ENCODE assay signal across 10 cellular contexts in the genomic region with DNA sequence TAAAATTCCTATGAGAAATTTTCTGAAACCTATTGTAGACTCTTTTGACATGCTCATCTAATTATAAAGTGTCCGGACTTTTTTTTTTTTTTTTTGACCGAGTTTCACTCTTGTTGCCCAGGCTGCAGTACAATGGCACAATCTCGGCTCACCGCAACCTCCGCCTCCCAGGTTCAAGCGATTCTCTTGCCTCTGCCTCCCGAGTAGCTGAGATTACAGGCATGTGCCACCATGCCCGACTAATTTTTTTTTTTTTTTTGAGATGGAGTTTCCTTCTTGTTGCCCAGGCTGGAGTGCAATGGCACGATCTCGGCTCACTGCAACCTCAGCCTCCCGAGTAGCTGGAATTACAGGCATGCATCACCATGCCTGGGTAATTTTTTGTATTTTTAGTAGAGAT. TPM values are rescaled to one million over a fixed set of nuclear protein-coding genes. Genes with fewer than 3 reads are reported as not detected.
DNase-seq lines count a peak whose midpoint lies in the region; ATAC-seq and TF ChIP-seq lines count a peak whose summit lies in the region.
"Not testable (repeated sequence)": the region's sequence is repeated elsewhere in the genome, so short reads cannot be mapped to it uniquely, and the experiment has no call there.
"Had no signal": no experiment of that assay in that cellular context is flagged by ENCODE, and none has a peak within 500 bp of the region (broad histone marks: within the 10 kb centered on the region; RNA-seq: fewer than 3 reads in every experiment).

No MANE protein-coding gene starts in this region.

- DNase-seq in H9; RWPE1 (ENCODE audit: low spot score); activated CD4-positive, alpha-beta memory T cell treated with anti-CD3 and anti-CD28 coated beads for 36 hours; effector memory CD8-positive, alpha-beta T cell; lower lobe of right lung; neural crest cell (ENCODE audit: low read depth, low spot score); thyroid gland: not testable (repeated sequence)

- not testable (repeated sequence) for H2AFZ ChIP-seq in H9 (ENCODE audit: low read length)

- not testable (repeated sequence) for H3K9me3 Mint-ChIP-seq in H9; activated CD4-positive, alpha-beta memory T cell treated with anti-CD3 and anti-CD28 coated beads for 36 hours; effector memory CD8-positive, alpha-beta T cell; neural crest cell

- H3K4ac ChIP-seq in H9 (ENCODE audit: low read depth, low read length) = not testable (repeated sequence)

- intact Hi-C loops in activated CD4-positive, alpha-beta memory T cell treated with anti-CD3 and anti-CD28 coated beads for 36 hours (cut with micrococcal nuclease); lower lobe of right lung (cut with DNase I): not testable (repeated sequence)
- intact Hi-C loops in thyroid gland (cut with DNase I) = loop anchor here (10.0 kb wide), 1 partner anchor 49 kb away; no protein-coding TSS in a partner anchor

- H3K4me1 ChIP-seq in BLaER1 (peaks cover 72% of the 10 kb centered on the region), lower lobe of right lung (peaks cover 96% of the 10 kb centered on the region), thyroid gland (peaks cover 55 to 70% of the 10 kb centered on the region in 2 donors)
- not testable (repeated sequence) for H3K4me1 ChIP-seq in H9 (ENCODE audit: insufficient read depth, low read length)

- H3K4me3 ChIP-seq in BLaER1; thyroid gland (replicated peaks in 1 of 3): not testable (repeated sequence)
- H3K4me3 ChIP-seq in lower lobe of right lung = peak overlapping the region; percentile 3

- H3K14ac ChIP-seq in H9 (ENCODE audit: insufficient read depth, low read length) = not testable (repeated sequence)

- peaks cover 38 to 48% of the 10 kb centered on the region in 2 experiments for H3K4me1 Mint-ChIP-seq in H9
- peaks cover 71% of the 10 kb centered on the region for H3K4me1 Mint-ChIP-seq in activated CD4-positive, alpha-beta memory T cell treated with anti-CD3 and anti-CD28 coated beads for 36 hours (ENCODE audit: low read depth)
- H3K4me1 Mint-ChIP-seq in effector memory CD8-positive, alpha-beta T cell (ENCODE audit: low read depth in 2 of 2) = peaks cover 55 to 67% of the 10 kb centered on the region in 2 donors
- peaks cover 52% of the 10 kb centered on the region for H3K4me1 Mint-ChIP-seq in neural crest cell

- not testable (repeated sequence) for H3K27ac ChIP-seq in BLaER1; H9 (ENCODE audit: insufficient read length, low read depth, low read length); lower lobe of right lung
- H3K27ac ChIP-seq in RWPE1 (peak overlapping the region; percentile 52), thyroid gland (peak overlapping the region in 2 of 3 donors; percentile 43 to 59)

- not testable (repeated sequence) for H3K23me2 ChIP-seq in H9 (ENCODE audit: insufficient read length, low read depth, low read length, poor library complexity, severe bottlenecking)

- H3K9ac ChIP-seq in BLaER1; H9 (ENCODE audit: extremely low read depth, insufficient read length, low read length): not testable (repeated sequence)

- not testable (repeated sequence) for H3K18ac ChIP-seq in H9 (ENCODE audit: insufficient read length, low read depth, low read length)

- CTCF ChIA-PET in RWPE1 (lab: Yijun Ruan, JAX) = interaction anchor here (0.6 kb wide), 1 partner anchor 321 kb away, joined by 3 read pairs; no protein-coding TSS in a partner anchor
- CTCF ChIA-PET in activated CD4-positive, alpha-beta memory T cell treated with anti-CD3 and anti-CD28 coated beads for 36 hours (lab: Charles Lee) = not testable (repeated sequence)

- H4K91ac ChIP-seq in H9 (ENCODE audit: insufficient read length, low read depth, low read length) = not testable (repeated sequence)

- H3K23ac ChIP-seq in H9 (ENCODE audit: insufficient read length, low read depth, low read length) = not testable (repeated sequence)

- not testable (repeated sequence) for H3K27me3 ChIP-seq in BLaER1; H9 (ENCODE audit: insufficient read depth, low read length); lower lobe of right lung (ENCODE audit: low read depth); thyroid gland

- POLR2A ChIA-PET in RWPE1 (lab: Yijun Ruan, JAX; ENCODE audit: low non-redundant PET); activated CD4-positive, alpha-beta memory T cell treated with anti-CD3 and anti-CD28 coated beads for 36 hours (lab: Charles Lee): not testable (repeated sequence)

- not testable (repeated sequence) for H3K79me1 ChIP-seq in H9 (ENCODE audit: insufficient read depth, low read depth, low read length, poor library complexity, severe bottlenecking)

- H3K56ac ChIP-seq in H9 (ENCODE audit: insufficient read length, low read depth, low read length) = not testable (repeated sequence)

- H3K27me3 Mint-ChIP-seq in H9 (ENCODE audit: low read depth); activated CD4-positive, alpha-beta memory T cell treated with anti-CD3 and anti-CD28 coated beads for 36 hours; effector memory CD8-positive, alpha-beta T cell; neural crest cell (ENCODE audit: low read depth): not testable (repeated sequence)

- not testable (repeated sequence) for H3K4me3 Mint-ChIP-seq in H9; activated CD4-positive, alpha-beta memory T cell treated with anti-CD3 and anti-CD28 coated beads for 36 hours
- peak overlapping the region; percentile 50 to 74 for H3K4me3 Mint-ChIP-seq in effector memory CD8-positive, alpha-beta T cell
- peak overlapping the region; percentile 66 for H3K4me3 Mint-ChIP-seq in neural crest cell

- H3K9me3 ChIP-seq in BLaER1; H9 (ENCODE audit: control insufficient read depth, low read depth, low read length); lower lobe of right lung; thyroid gland: not testable (repeated sequence)

- H4K5ac ChIP-seq in H9 (ENCODE audit: insufficient read length, low read depth, low read length) = not testable (repeated sequence)

- H3K36me3 Mint-ChIP-seq in H9 (ENCODE audit: insufficient read depth in 1 of 3, low read depth in 3 of 3) = peaks cover 19 to 21% (median 20%) of the 10 kb centered on the region in 3 experiments; a peak in 6 of 7 replicates
- H3K36me3 Mint-ChIP-seq in activated CD4-positive, alpha-beta memory T cell treated with anti-CD3 and anti-CD28 coated beads for 36 hours = peaks cover 17% of the 10 kb centered on the region
- H3K36me3 Mint-ChIP-seq in effector memory CD8-positive, alpha-beta T cell (ENCODE audit: insufficient read depth) = peaks cover 88% of the 10 kb centered on the region
- not testable (repeated sequence) for H3K36me3 Mint-ChIP-seq in neural crest cell (ENCODE audit: low read depth)

- WGBS in H9 (ENCODE audit: extremely low coverage, insufficient read length, low lambda C conversion rate) = no CpG with 5 or more reads among the region's 11 CpGs
- WGBS in thyroid gland, 2 donors = 73 to 76% methylated on average over 11 of the region's 11 CpGs

- H3K79me2 ChIP-seq in H9 (ENCODE audit: insufficient read depth, low read length) = peaks cover 73% of the 10 kb centered on the region

- H3K36me3 ChIP-seq in BLaER1 = peaks cover 75% of the 10 kb centered on the region
- not testable (repeated sequence) for H3K36me3 ChIP-seq in lower lobe of right lung, thyroid gland

- not testable (repeated sequence) for H2BK12ac ChIP-seq in H9 (ENCODE audit: insufficient read length, low read depth, low read length)

- not testable (repeated sequence) for H3T11ph ChIP-seq in H9 (ENCODE audit: low read length)

- not testable (repeated sequence) for H2BK120ac ChIP-seq in H9 (ENCODE audit: low read depth, low read length, poor library complexity, severe bottlenecking)

- not testable (repeated sequence) for TF ChIP-seq POLR2A in thyroid gland (IDR thresholded peaks at IDR 0.05)

- H2BK20ac ChIP-seq in H9 (ENCODE audit: low read depth, low read length, poor library complexity, severe bottlenecking) = not testable (repeated sequence)

- H2BK15ac ChIP-seq in H9 (ENCODE audit: low read depth, low read length) = not testable (repeated sequence)

- peak overlapping the region; percentile 35 to 81 (median 70); a peak in 3 of 7 replicates for H3K27ac Mint-ChIP-seq in H9
- peak overlapping the region; percentile 23 for H3K27ac Mint-ChIP-seq in activated CD4-positive, alpha-beta memory T cell treated with anti-CD3 and anti-CD28 coated beads for 36 hours
- H3K27ac Mint-ChIP-seq in effector memory CD8-positive, alpha-beta T cell = peak overlapping the region; percentile 71 to 85
- not testable (repeated sequence) for H3K27ac Mint-ChIP-seq in neural crest cell (ENCODE audit: unreplicated experiment)

- not testable (repeated sequence) for H4K8ac ChIP-seq in H9 (replicated peaks; ENCODE audit: insufficient read length, low read depth, low read length)

- peak; percentile 11 for ATAC-seq in effector memory CD8-positive, alpha-beta T cell (replicated peaks)
- not testable (repeated sequence) for ATAC-seq in lower lobe of right lung

- not testable (repeated sequence) for H2AK5ac ChIP-seq in H9 (ENCODE audit: insufficient read length, low read length)

- peaks cover 100% of the 10 kb centered on the region for H4K20me1 ChIP-seq in BLaER1
- H4K20me1 ChIP-seq in H9 (ENCODE audit: control insufficient read depth, insufficient read depth, insufficient read length) = not testable (repeated sequence)

- H3K4me2 ChIP-seq in BLaER1 = peak overlapping the region; percentile 22
- H3K4me2 ChIP-seq in H9 (ENCODE audit: insufficient read depth, insufficient read length, low read length) = not testable (repeated sequence)

- not testable (repeated sequence) for H2BK5ac ChIP-seq in H9 (ENCODE audit: insufficient read length, low read length)

- TF ChIP-seq CTCF in H9 (conservative IDR thresholded peaks at IDR 0.05); RWPE1 (conservative IDR thresholded peaks at IDR 0.05; ENCODE audit: low read depth); lower lobe of right lung (IDR thresholded peaks at IDR 0.05); neural crest cell (conservative IDR thresholded peaks at IDR 0.05); thyroid gland (IDR thresholded peaks at IDR 0.05): not testable (repeated sequence)

RNA-seq across cellular contexts. Expression of a gene that starts 7.0 kb away (rescaled TPM):
- total RNA-seq in H9 (2021) (382 and 400 TPM in 2 replicates), lower lobe of right lung (341 TPM), neural crest cell (470 and 474 TPM in 2 replicates), thyroid gland (100 to 1,000 TPM; 154 to 200 (median 174) TPM)
- 100 to 1,000 TPM; 396 to 403 TPM for total RNA-seq in activated CD4-positive, alpha-beta memory T cell treated with anti-CD3 and anti-CD28 coated beads for 36 hours

RNA-seq across cellular contexts. Expression of a gene that starts 31.2 kb away (rescaled TPM):
- total RNA-seq in H9 (2021) = 1.4 and 1.7 TPM in 2 replicates
- total RNA-seq in activated CD4-positive, alpha-beta memory T cell treated with anti-CD3 and anti-CD28 coated beads for 36 hours = under 1 TPM; 0.26 to 0.27 TPM
- total RNA-seq in lower lobe of right lung = not detected
- 0.57 and 0.63 TPM in 2 replicates for total RNA-seq in neural crest cell
- under 1 TPM in 1 of 4 donors, not detected in 3; 0.13 TPM for total RNA-seq in thyroid gland
- total RNA-seq: A172, HT1080 had no signal

RNA-seq across cellular contexts. Expression of a gene that starts 35.2 kb away (rescaled TPM):
- 9.6 and 11.3 TPM in 2 replicates for total RNA-seq in H9 (2021)
- total RNA-seq in activated CD4-positive, alpha-beta memory T cell treated with anti-CD3 and anti-CD28 coated beads for 36 hours = under 1 TPM; 0.33 to 0.34 TPM
- 1.4 TPM for total RNA-seq in lower lobe of right lung
- total RNA-seq in neural crest cell = 3.7 and 4.6 TPM in 2 replicates
- not detected for total RNA-seq in thyroid gland
- total RNA-seq: A172 had no signal
